In genomic region chrX:20829665-20830481, GRCh38 we compare ENCODE assay signal across 17 cellular contexts.
DNase-seq lines count a peak whose midpoint lies in the region; ATAC-seq and TF ChIP-seq lines count a peak whose summit lies in the region.
"Had no signal": no experiment of that assay in that cellular context is flagged by ENCODE, and none has a peak within 500 bp of the region (broad histone marks: within the 10 kb centered on the region; RNA-seq: fewer than 3 reads in every experiment).

No MANE protein-coding gene starts in this region.

- H3K36me3 ChIP-seq in brain microvascular endothelial cell (replicated peaks) (no peaks in the 10 kb centered on the region), gastroesophageal sphincter (no peaks in the 10 kb centered on the region)
- H3K36me3 ChIP-seq: heart left ventricle, right lobe of liver had no signal

- H3K27me3 ChIP-seq in brain microvascular endothelial cell (replicated peaks) (no peaks in the 10 kb centered on the region), gastroesophageal sphincter (no peaks in the 10 kb centered on the region)
- H3K27me3 ChIP-seq: heart left ventricle, right lobe of liver had no signal

- H3K4me3 ChIP-seq in brain microvascular endothelial cell (ENCODE audit: low read depth, low read length): no peak overlapping the region
- no peak overlapping the region for H3K4me3 ChIP-seq in gastroesophageal sphincter
- H3K4me3 ChIP-seq: heart left ventricle, right lobe of liver had no signal

- in situ Hi-C loops in brain microvascular endothelial cell (cut with HindIII; ENCODE audit: low pct_ligation_motif_present, low sequenced_read_pairs): no loop called here

- H3K4me1 ChIP-seq in gastroesophageal sphincter: peaks cover 0 to 5% (median 0%) of the 10 kb centered on the region in 3 donors
- H3K4me1 ChIP-seq: heart left ventricle, right lobe of liver had no signal

- DNase-seq in EL: peak; percentile 0
- DNase-seq in NCI-H1417 (lab: John Stamatoyannopoulos, UW): peak in 2 of 3 experiments; percentile 45 to 82
- DNase-seq in brain microvascular endothelial cell: peak; percentile 66
- DNase-seq in myocyte (ENCODE audit: low read depth): peak; percentile 9
- no peak for DNase-seq in Right ventricle myocardium inferior (ENCODE audit: missing footprints)
- no peak for DNase-seq in amniotic stem cell (lab: John Stamatoyannopoulos, UW)
- DNase-seq: activated CD4-positive, alpha-beta T cell treated with anti-CD3 and anti-CD28 coated beads, Interleukin-2, amount 10 ng/mL, durations not matched to agents 24 days and 14 days; CD4-positive, CD25-positive, alpha-beta regulatory T cell; effector CD8-positive, alpha-beta T cell; heart left ventricle; KBM-7; natural killer cell; right lobe of liver; stimulated activated naive CD8-positive, alpha-beta T cell treated with anti-CD3 and anti-CD28 coated beads, Interleukin-15, amount 100 ng/mL, for 72 hours; T-helper 17 cell had no signal

- 33 to 38% methylated on average over 5 of the region's 5 CpGs for WGBS in gastroesophageal sphincter (ENCODE audit: low coverage in 1 of 2), 2 donors

- no peak for TF ChIP-seq EP300 in gastroesophageal sphincter (IDR thresholded peaks at IDR 0.05)

- intact Hi-C loops in Right ventricle myocardium inferior (cut with DNase I): no loop called here

- TF ChIP-seq CTCF in brain microvascular endothelial cell (IDR thresholded peaks at IDR 0.05; ENCODE audit: low read depth, low read length, missing control alignments) (no peak), gastroesophageal sphincter (IDR thresholded peaks at IDR 0.05) (no peak)

- no peaks in the 10 kb centered on the region for H3K9me3 ChIP-seq in gastroesophageal sphincter
- H3K9me3 ChIP-seq: right lobe of liver had no signal

- H3K27ac ChIP-seq in brain microvascular endothelial cell: no peak overlapping the region
- no peak overlapping the region for H3K27ac ChIP-seq in gastroesophageal sphincter
- H3K27ac ChIP-seq: heart left ventricle, right lobe of liver had no signal

- no peak for TF ChIP-seq POLR2A in gastroesophageal sphincter (IDR thresholded peaks at IDR 0.05)

- ATAC-seq in Right ventricle myocardium inferior (no peak), GM19328 (IDR thresholded peaks at IDR 0.05; ENCODE audit: unreplicated experiment) (no peak), gastroesophageal sphincter (no peak)
- ATAC-seq: heart left ventricle; natural killer cell; right lobe of liver; stimulated activated naive CD8-positive, alpha-beta T cell treated with anti-CD3 and anti-CD28 coated beads, Interleukin-15, amount 100 ng/mL, for 72 hours; T-helper 17 cell had no signal

Comparison
In these comparisons a context has a peak if more than half of its experiments do, and no peak if none do; other contexts are left out.
1. DNase-seq: peak in EL (single experiment), NCI-H1417 (2 of 3), brain microvascular endothelial cell (single experiment) and myocyte (single experiment); none in Right ventricle myocardium inferior (single experiment) and amniotic stem cell (single experiment).